8 cellular contexts compared by ENCODE assay signal in genomic region chr20:23205656-23206055, GRCh38.
A peak's percentile ranks its signal among the peaks of the same experiment; 100 is the strongest.
DNase-seq lines count a peak whose midpoint lies in the region; ATAC-seq and TF ChIP-seq lines count a peak whose summit lies in the region.

No MANE protein-coding gene starts in this region.

- H3K27ac ChIP-seq in skin epidermis: peak overlapping the region in 11 of 21 experiments; percentile 4 to 78 (median 41)

- no peak for TF ChIP-seq POLR2A in GM18505 (IDR thresholded peaks at IDR 0.05; ENCODE audit: borderline replicate concordance, extremely low read depth, insufficient read depth, insufficient read length)

- ATAC-seq in HG03025 (IDR thresholded peaks at IDR 0.05; ENCODE audit: low FRiP score, unreplicated experiment) (no peak), GM18505 (IDR thresholded peaks at IDR 0.05; ENCODE audit: unreplicated experiment) (no peak)

- H3K4me3 ChIP-seq in skin epidermis: no peak overlapping the region

- DNase-seq in M059J (ENCODE audit: low read depth) (peak; percentile 64), ecto neural progenitor cell (ENCODE audit: low spot score) (peak; percentile 56), kidney glomerular epithelial cell (lab: John Stamatoyannopoulos, UW) (peak; percentile 62), MV-4-11 (lab: John Stamatoyannopoulos, UW) (no peak), activated gamma-delta T cell (lab: John Stamatoyannopoulos, UW) (no peak)

Comparison
In these comparisons a context has a peak if more than half of its experiments do, and no peak if none do; other contexts are left out.
1. DNase-seq: peak in M059J (single experiment), ecto neural progenitor cell (single experiment) and kidney glomerular epithelial cell (single experiment); none in MV-4-11 (single experiment) and activated gamma-delta T cell (single experiment).